Comparison of ENCODE assay signal across 10 cellular contexts in genomic region chr19:15556634-15557181, GRCh38. TPM values are rescaled to one million over a fixed set of nuclear protein-coding genes. Genes with fewer than 3 reads are reported as not detected.
DNase-seq lines count a peak whose midpoint lies in the region; ATAC-seq, FAIRE-seq and TF ChIP-seq lines count a peak whose summit lies in the region.
"Had no signal": no experiment of that assay in that cellular context is flagged by ENCODE, and none has a peak within 500 bp of the region (broad histone marks: within the 10 kb centered on the region; RNA-seq: fewer than 3 reads in every experiment).

No MANE protein-coding gene starts in this region.

- no peaks in the 10 kb centered on the region for H3K9me3 ChIP-seq in CD4-positive, alpha-beta memory T cell (ENCODE audit: control insufficient read depth in 1 of 2, low read length in 2 of 2)
- H3K9me3 ChIP-seq in HEK293 (ENCODE audit: control insufficient read depth, insufficient read depth, low read depth, low read length) (no peaks in the 10 kb centered on the region), HepG2 (ENCODE audit: low read length) (no peaks in the 10 kb centered on the region), spleen (no peaks in the 10 kb centered on the region)
- H3K9me3 ChIP-seq: heart left ventricle, mucosa of descending colon had no signal

- BruUV-seq in HepG2 (replicated peaks; lab: Mats Ljungman, UMichigan) = no TSS peak

- peaks cover 14% of the 10 kb centered on the region for H3K4me1 ChIP-seq in CD4-positive, alpha-beta memory T cell (ENCODE audit: insufficient read depth, low read length)
- H3K4me1 ChIP-seq in HEK293 (ENCODE audit: control insufficient read depth, insufficient read depth, low read length) (no peaks in the 10 kb centered on the region), HepG2 (ENCODE audit: insufficient read depth, low read length) (peaks cover 29% of the 10 kb centered on the region), spleen (peaks cover 6 to 20% (median 16%) of the 10 kb centered on the region in 6 donors)

- no peak overlapping the region for H2AFZ ChIP-seq in HepG2 (ENCODE audit: low read length)

- peaks cover 0 to 4% of the 10 kb centered on the region in 2 donors for H3K27me3 Mint-ChIP-seq in CD4-positive, alpha-beta memory T cell
- peaks cover under 1 to 3% of the 10 kb centered on the region in 2 donors for H3K27me3 Mint-ChIP-seq in T-cell

- TF ChIP-seq CTCF in HEK293 (tag by site-specific recombination; IDR thresholded peaks at IDR 0.05) = no peak
- TF ChIP-seq CTCF in HepG2 (CRISPR knock-in tag; IDR thresholded peaks at IDR 0.05) = no peak
- TF ChIP-seq CTCF in spleen (IDR thresholded peaks at IDR 0.05 in 8 of 11, conservative IDR thresholded peaks at IDR 0.05 in 3 of 11) = peak in 2 of 11 experiments; percentile 8 to 29

- H3K27ac Mint-ChIP-seq in CD4-positive, alpha-beta memory T cell = peak overlapping the region; percentile 81 to 96 (median 94)
- peak overlapping the region; percentile 88 to 89 for H3K27ac Mint-ChIP-seq in T-cell

- peak overlapping the region; percentile 86 for H3K4me2 ChIP-seq in HepG2 (ENCODE audit: low read depth, low read length)

- ATAC-seq in T-cell (replicated peaks in 1 of 4) (no peak), HepG2 (peak; percentile 50), GM18858 (IDR thresholded peaks at IDR 0.05; ENCODE audit: unreplicated experiment) (no peak), HG03196 (IDR thresholded peaks at IDR 0.05; ENCODE audit: unreplicated experiment) (no peak)

- no peak overlapping the region for H3K9ac ChIP-seq in HepG2 (ENCODE audit: insufficient read depth, low read depth, low read length)

- CTCF ChIA-PET in CD4-positive, alpha-beta memory T cell (lab: Charles Lee; ENCODE audit: partially characterized antibody) = interaction anchor here (1.2 to 9.5 kb wide), 5 partner anchors 138 to 409 kb away, joined by 3 to 319 read pairs (median 10); partner anchors contain the start of gene AKAP8L
- CTCF ChIA-PET in HEK293 (lab: Yijun Ruan, JAX) = interaction anchor here (0.6 to 1.3 kb wide), 7 partner anchors 50 to 454 kb away, joined by 3 to 7 read pairs (median 3); partner anchors contain the start of gene AKAP8L
- CTCF ChIA-PET in T-cell (lab: Charles Lee) = interaction anchor here in 1 of 2 donors (0.6 to 3.0 kb wide), 3 partner anchors 137 to 465 kb away, joined by 3 to 113 read pairs (median 4); partner anchors contain the start of gene AKAP8L
- CTCF ChIA-PET in HepG2 (lab: Yijun Ruan, JAX; ENCODE audit: low intra/inter-chr PET ratio, low total read pairs) = interaction anchor here (0.9 to 3.1 kb wide), 4 partner anchors 16 to 395 kb away, joined by 3 to 35 read pairs (median 10); partner anchors contain the start of gene AKAP8L

- H3K4me3 ChIP-seq in CD4-positive, alpha-beta memory T cell (ENCODE audit: low read length in 2 of 2) = peak overlapping the region in 1 of 2 donors; percentile 72
- H3K4me3 ChIP-seq in HEK293 (ENCODE audit: low read depth, low read length) (no peak overlapping the region), HepG2 (replicated peaks in 1 of 3; ENCODE audit: insufficient read depth in 1 of 3, low read depth in 2 of 3, low read length in 3 of 3) (peak overlapping the region in 1 of 3 experiments; percentile 65; a peak in 2 of 6 replicates), spleen (peak overlapping the region in 2 of 8 donors; percentile 43 to 70)
- H3K4me3 ChIP-seq: mucosa of descending colon had no signal

- intact Hi-C loops in CD4-positive, alpha-beta memory T cell (cut with micrococcal nuclease) = loop anchor here (1.0 kb wide), 6 partner anchors 89 to 464 kb away; partner anchors contain the start of gene AKAP8
- intact Hi-C loops in HepG2 (cut with micrococcal nuclease; ENCODE audit: unreplicated experiment) = loop anchor here (1.0 to 5.0 kb wide), 3 partner anchors 79 to 137 kb away; partner anchors contain the start of gene PGLYRP2
- intact Hi-C loops in spleen (cut with DNase I; ENCODE audit: low total_unique reads) = loop anchor here (5.0 kb wide), 1 partner anchor 379 kb away; no protein-coding TSS in a partner anchor

- no peaks in the 10 kb centered on the region for H3K36me3 ChIP-seq in CD4-positive, alpha-beta memory T cell (ENCODE audit: insufficient read depth, low read length)
- no peaks in the 10 kb centered on the region for H3K36me3 ChIP-seq in HEK293 (ENCODE audit: control insufficient read depth in 2 of 2, insufficient read depth in 1 of 2, low read length in 2 of 2)
- no peaks in the 10 kb centered on the region for H3K36me3 ChIP-seq in HepG2 (replicated peaks in 1 of 2; ENCODE audit: control insufficient read depth in 1 of 2, insufficient read depth in 2 of 2, low read length in 2 of 2)
- no peaks in the 10 kb centered on the region for H3K36me3 ChIP-seq in spleen
- H3K36me3 ChIP-seq: heart left ventricle had no signal

- FAIRE-seq in HepG2 (lab: Jason Lieb, UNC) = no peak

- DNase-seq in CD4-positive, alpha-beta memory T cell = no peak
- peak in 1 of 34 experiments; percentile 1 for DNase-seq in T-cell
- DNase-seq in HepG2 (ENCODE audit: low spot score) = no peak
- no peak for DNase-seq in spleen
- no peak for DNase-seq in epidermal melanocyte (ENCODE audit: insufficient read length, low spot score)

- TF ChIP-seq POLR2A in HepG2 (IDR thresholded peaks at IDR 0.05; ENCODE audit: insufficient read depth in 1 of 2, low read depth in 2 of 2, low read length in 2 of 2) = no peak
- TF ChIP-seq POLR2A in spleen (IDR thresholded peaks at IDR 0.05) = no peak

- H3K79me2 ChIP-seq in HepG2 (ENCODE audit: insufficient read depth, low read length) = no peaks in the 10 kb centered on the region

- H3K9me3 Mint-ChIP-seq in CD4-positive, alpha-beta memory T cell = no peaks in the 10 kb centered on the region
- no peaks in the 10 kb centered on the region for H3K9me3 Mint-ChIP-seq in T-cell

- in situ Hi-C loops in HepG2 (cut with HindIII; ENCODE audit: extremely low pct_ligation_motif_present, low pct_unique_long_range_greater_than_20kb) = loop anchor here (5.0 to 25.0 kb wide), 3 partner anchors 132 to 469 kb away; partner anchors contain the start of gene OR1I1

- 0% methylated on average over 6 of the region's 7 CpGs for WGBS in HepG2 (ENCODE audit: low lambda C conversion rate)
- WGBS in spleen, 5 donors = 0 to 1% (median 1%) methylated on average over 7 of the region's 7 CpGs

- H3K27me3 ChIP-seq in CD4-positive, alpha-beta memory T cell (ENCODE audit: insufficient read depth, low read length) = no peaks in the 10 kb centered on the region
- H3K27me3 ChIP-seq in HepG2 (ENCODE audit: control insufficient read depth in 1 of 2, insufficient read depth in 2 of 2, low read length in 2 of 2) = no peaks in the 10 kb centered on the region; a peak in 1 of 5 replicates
- peaks cover 0 to 58% (median 6%) of the 10 kb centered on the region in 7 donors for H3K27me3 ChIP-seq in spleen (replicated peaks in 1 of 7)

- TF ChIP-seq EP300 in HepG2 (IDR thresholded peaks at IDR 0.05; ENCODE audit: low read depth in 2 of 2, low read length in 2 of 2) (no peak), HepG2 (CRISPR knock-in tag; IDR thresholded peaks at IDR 0.05; ENCODE audit: borderline replicate concordance) (no peak)

- peak overlapping the region; percentile 58 for H3K27ac ChIP-seq in CD4-positive, alpha-beta memory T cell (ENCODE audit: low read depth, low read length)
- H3K27ac ChIP-seq in HEK293 (ENCODE audit: extremely low read depth, low read depth, low read length) (no peak overlapping the region), HepG2 (ENCODE audit: extremely low read length, insufficient read depth, low read length) (no peak overlapping the region), spleen (peak overlapping the region in 3 of 8 donors; percentile 41 to 81 (median 75))

- no peak for TF ChIP-seq RAD21 in HepG2 (CRISPR knock-in tag; IDR thresholded peaks at IDR 0.05)

- H3K36me3 Mint-ChIP-seq in CD4-positive, alpha-beta memory T cell = peaks cover 0 to 2% of the 10 kb centered on the region in 2 donors
- no peaks in the 10 kb centered on the region for H3K36me3 Mint-ChIP-seq in T-cell

- peak overlapping the region in 7 of 8 donors; percentile 78 to 90 (median 84) for H3K4me3 Mint-ChIP-seq in CD4-positive, alpha-beta memory T cell
- peak overlapping the region; percentile 66 to 81 (median 75) for H3K4me3 Mint-ChIP-seq in T-cell

- H3K4me1 Mint-ChIP-seq in CD4-positive, alpha-beta memory T cell = peaks cover 9 to 28% (median 16%) of the 10 kb centered on the region in 4 donors
- H3K4me1 Mint-ChIP-seq in T-cell = peaks cover 19 to 27% (median 25%) of the 10 kb centered on the region in 3 donors

- POLR2A ChIA-PET in CD4-positive, alpha-beta memory T cell (lab: Charles Lee; ENCODE audit: partially characterized antibody) = interaction anchor here (1.0 to 4.3 kb wide), 4 partner anchors 93 to 224 kb away, joined by 3 to 105 read pairs (median 14); partner anchors contain the start of genes AKAP8 and AKAP8L
- POLR2A ChIA-PET in HEK293 (lab: Yijun Ruan, JAX) = interaction anchor here (1.6 kb wide), 1 partner anchor 138 kb away, joined by 3 read pairs; the partner anchor contains the start of gene AKAP8L
- POLR2A ChIA-PET in T-cell (lab: Charles Lee) = interaction anchor here in 1 of 2 donors (0.6 kb wide), 1 partner anchor 179 kb away, joined by 3 read pairs; no protein-coding TSS in a partner anchor
- POLR2A ChIA-PET in HepG2 (lab: Yijun Ruan, JAX) = no interaction called here

- no peaks in the 10 kb centered on the region for H4K20me1 ChIP-seq in HepG2 (ENCODE audit: insufficient read depth, low read length)

RNA-seq across cellular contexts. Expression of gene CYP4F22, which starts 48.4 kb away (rescaled TPM):
- under 1 TPM; 0.44 to 0.61 TPM for total RNA-seq in CD4-positive, alpha-beta memory T cell
- polyA plus RNA-seq in CD4-positive, alpha-beta memory T cell = 1 to 10 TPM; 1.1 to 1.7 TPM
- 1 to 10 TPM in 3 of 5 donors, under 1 TPM in 2; 0.73 to 1.6 (median 1.3) TPM for total RNA-seq in T-cell
- total RNA-seq in HepG2 (2016; rRNA removed; fragmentation: Illumina TruSeq; extraction: Trizol) = not detected in 2 replicates
- total RNA-seq in HepG2 (2016; cell fraction: cytosol; rRNA removed; fragmentation: Illumina TruSeq; extraction: Trizol; ENCODE audit: low read depth) = not detected in 2 replicates
- not detected in 2 replicates for total RNA-seq in HepG2 (2016; cell fraction: insoluble cytoplasmic fraction; rRNA removed; fragmentation: Illumina TruSeq; extraction: Trizol)
- total RNA-seq in HepG2 (2016; cell fraction: membrane; rRNA removed; fragmentation: Illumina TruSeq; extraction: Trizol) = not detected in 2 replicates
- total RNA-seq in HepG2 (2016; cell fraction: nucleus; rRNA removed; fragmentation: Illumina TruSeq; extraction: Trizol) = not detected in 2 replicates
- 0.05 and 0.09 TPM in 2 replicates for polyA plus RNA-seq in HepG2 (2011; rRNA removed)
- polyA plus RNA-seq in HepG2 (2011; cell fraction: cytosol; rRNA removed) = 0.04 TPM in 1 of 2 replicates, not detected in the other
- polyA plus RNA-seq in HepG2 (2011; cell fraction: nucleus; rRNA removed) = 0.06 and 0.07 TPM in 2 replicates
- 0.08 and 0.13 TPM in 2 replicates for polyA plus RNA-seq in HepG2 (2012)
- polyA plus RNA-seq in HepG2 (2016; cell fraction: cytosol; fragmentation: Illumina TruSeq; extraction: Trizol; ENCODE audit: low read depth) = not detected in 2 replicates
- not detected in 2 replicates for polyA plus RNA-seq in HepG2 (2016; cell fraction: insoluble cytoplasmic fraction; fragmentation: Illumina TruSeq; extraction: Trizol; ENCODE audit: low read depth)
- not detected in 2 replicates for polyA plus RNA-seq in HepG2 (2016; cell fraction: membrane; fragmentation: Illumina TruSeq; extraction: Trizol; ENCODE audit: low read depth)
- not detected in 2 replicates for polyA plus RNA-seq in HepG2 (2016; cell fraction: nucleus; fragmentation: Illumina TruSeq; extraction: Trizol; ENCODE audit: insufficient read depth, low read depth)
- polyA minus RNA-seq in HepG2 (2011; rRNA and poly(A)+ RNA removed; ENCODE audit: low replicate concordance) = not detected in 2 replicates
- polyA minus RNA-seq in HepG2 (2011; cell fraction: cytosol; rRNA and poly(A)+ RNA removed) = not detected in 2 replicates
- polyA minus RNA-seq in HepG2 (2011; cell fraction: nucleus; rRNA and poly(A)+ RNA removed) = not detected in 2 replicates
- 1 to 10 TPM in 1 of 7 donors, under 1 TPM in 4, not detected in 2; 0.28 to 1.2 (median 0.37) TPM for total RNA-seq in spleen
- polyA plus RNA-seq in spleen = under 1 TPM; 0.10 to 0.17 (median 0.14) TPM
- polyA plus RNA-seq: heart left ventricle had no signal

RNA-seq across cellular contexts. Expression of gene CYP4F8, which starts 58.3 kb away (rescaled TPM):
- not detected for total RNA-seq in CD4-positive, alpha-beta memory T cell
- not detected for polyA plus RNA-seq in CD4-positive, alpha-beta memory T cell
- total RNA-seq in T-cell = not detected
- total RNA-seq in HepG2 (2016; rRNA removed; fragmentation: Illumina TruSeq; extraction: Trizol) = not detected in 2 replicates
- total RNA-seq in HepG2 (2016; cell fraction: cytosol; rRNA removed; fragmentation: Illumina TruSeq; extraction: Trizol; ENCODE audit: low read depth) = not detected in 2 replicates
- not detected in 2 replicates for total RNA-seq in HepG2 (2016; cell fraction: insoluble cytoplasmic fraction; rRNA removed; fragmentation: Illumina TruSeq; extraction: Trizol)
- total RNA-seq in HepG2 (2016; cell fraction: membrane; rRNA removed; fragmentation: Illumina TruSeq; extraction: Trizol) = not detected in 2 replicates
- total RNA-seq in HepG2 (2016; cell fraction: nucleus; rRNA removed; fragmentation: Illumina TruSeq; extraction: Trizol) = not detected in 2 replicates
- polyA plus RNA-seq in HepG2 (2011; rRNA removed) = not detected in 2 replicates
- not detected in 2 replicates for polyA plus RNA-seq in HepG2 (2011; cell fraction: cytosol; rRNA removed)
- not detected in 2 replicates for polyA plus RNA-seq in HepG2 (2011; cell fraction: nucleus; rRNA removed)
- polyA plus RNA-seq in HepG2 (2012) = not detected in 2 replicates
- not detected in 2 replicates for polyA plus RNA-seq in HepG2 (2016; cell fraction: cytosol; fragmentation: Illumina TruSeq; extraction: Trizol; ENCODE audit: low read depth)
- not detected in 2 replicates for polyA plus RNA-seq in HepG2 (2016; cell fraction: insoluble cytoplasmic fraction; fragmentation: Illumina TruSeq; extraction: Trizol; ENCODE audit: low read depth)
- not detected in 2 replicates for polyA plus RNA-seq in HepG2 (2016; cell fraction: membrane; fragmentation: Illumina TruSeq; extraction: Trizol; ENCODE audit: low read depth)
- not detected in 2 replicates for polyA plus RNA-seq in HepG2 (2016; cell fraction: nucleus; fragmentation: Illumina TruSeq; extraction: Trizol; ENCODE audit: insufficient read depth, low read depth)
- polyA minus RNA-seq in HepG2 (2011; rRNA and poly(A)+ RNA removed; ENCODE audit: low replicate concordance) = not detected in 2 replicates
- not detected in 2 replicates for polyA minus RNA-seq in HepG2 (2011; cell fraction: cytosol; rRNA and poly(A)+ RNA removed)
- not detected in 2 replicates for polyA minus RNA-seq in HepG2 (2011; cell fraction: nucleus; rRNA and poly(A)+ RNA removed)
- not detected for total RNA-seq in spleen
- not detected for polyA plus RNA-seq in spleen
- total RNA-seq: heart left ventricle, mucosa of descending colon had no signal
- polyA plus RNA-seq: heart left ventricle had no signal
